Comparison of ENCODE assay signal across 15 cellular contexts in genomic region chr1:150020711-150021110, GRCh38. TPM values are rescaled to one million over a fixed set of nuclear protein-coding genes. Genes with fewer than 3 reads are reported as not detected.
A peak's percentile ranks its signal among the peaks of the same experiment; 100 is the strongest.
DNase-seq lines count a peak whose midpoint lies in the region; ATAC-seq and TF ChIP-seq lines count a peak whose summit lies in the region.
"Had no signal": no experiment of that assay in that cellular context is flagged by ENCODE, and none has a peak within 500 bp of the region (broad histone marks: within the 10 kb centered on the region; RNA-seq: fewer than 3 reads in every experiment).

No MANE protein-coding gene starts in this region.

- H4K20me1 ChIP-seq in neural progenitor cell (ENCODE audit: low read depth), result no peaks in the 10 kb centered on the region

- H3F3A ChIP-seq in neural progenitor cell (ENCODE audit: low read depth), result peaks cover 3% of the 10 kb centered on the region

- TF ChIP-seq POLR2A in Peyer's patch (IDR thresholded peaks at IDR 0.05) (no peak), right lobe of liver (IDR thresholded peaks at IDR 0.05) (no peak)

- DNase-seq in Peyer's patch (no peak), right lobe of liver (peak in 2 of 3 donors; percentile 51 to 62), lower lobe of right lung (no peak), neural progenitor cell (ENCODE audit: low spot score) (no peak), NCI-H146 (lab: John Stamatoyannopoulos, UW) (no peak)
- DNase-seq: AML-193; CD4-positive, CD25-positive, alpha-beta regulatory T cell; DMS79; NCI-H1048; NCI-H1694 treated with DMSO at 0.1 percent for 48 hours; NCI-H446 had no signal

- no peaks in the 10 kb centered on the region for H3K27me3 Mint-ChIP-seq in neural progenitor cell (ENCODE audit: insufficient read depth, low read depth)

- TF ChIP-seq CTCF in 22Rv1 (IDR thresholded peaks at IDR 0.05) (no peak), Peyer's patch (IDR thresholded peaks at IDR 0.05) (no peak), right lobe of liver (IDR thresholded peaks at IDR 0.05) (no peak), lower lobe of right lung (IDR thresholded peaks at IDR 0.05) (no peak), neural progenitor cell (IDR thresholded peaks at IDR 0.05) (no peak)

- H3K36me3 Mint-ChIP-seq in neural progenitor cell, result no peaks in the 10 kb centered on the region
- H3K36me3 Mint-ChIP-seq: CD4-positive, CD25-positive, alpha-beta regulatory T cell had no signal

- H3K79me2 ChIP-seq in neural progenitor cell (ENCODE audit: low read depth), result no peaks in the 10 kb centered on the region

- H3K4me2 ChIP-seq in neural progenitor cell, result no peak overlapping the region

- no peak overlapping the region for H3K4me3 Mint-ChIP-seq in neural progenitor cell
- H3K4me3 Mint-ChIP-seq: CD4-positive, CD25-positive, alpha-beta regulatory T cell had no signal

- ATAC-seq in right lobe of liver (peak; percentile 63 to 77 (median 72)), HG03196 (IDR thresholded peaks at IDR 0.05; ENCODE audit: unreplicated experiment) (no peak), lower lobe of right lung (no peak)
- ATAC-seq: GM12878 had no signal

- no peak overlapping the region for H3K4me3 ChIP-seq in Peyer's patch
- no peak overlapping the region for H3K4me3 ChIP-seq in right lobe of liver
- no peak overlapping the region for H3K4me3 ChIP-seq in skeletal muscle tissue (ENCODE audit: low read length in 3 of 3)
- H3K4me3 ChIP-seq in lower lobe of right lung, result no peak overlapping the region
- H3K4me3 ChIP-seq in neural progenitor cell, result no peak overlapping the region
- H3K4me3 ChIP-seq: GM12878 had no signal

- H3K9ac ChIP-seq in skeletal muscle tissue (ENCODE audit: low read depth in 1 of 3, low read length in 3 of 3), result no peak overlapping the region
- H3K9ac ChIP-seq in neural progenitor cell, result no peak overlapping the region

- H3K9me3 Mint-ChIP-seq in neural progenitor cell, result no peaks in the 10 kb centered on the region
- H3K9me3 Mint-ChIP-seq: CD4-positive, CD25-positive, alpha-beta regulatory T cell had no signal

- H3K27ac ChIP-seq in 22Rv1 (peak overlapping the region; percentile 95), Peyer's patch (peak overlapping the region in 3 of 4 donors; percentile 19 to 88 (median 57)), right lobe of liver (peak overlapping the region; percentile 67 to 87 (median 86)), skeletal muscle tissue (ENCODE audit: low read depth, low read length) (peak overlapping the region; percentile 72), lower lobe of right lung (no peak overlapping the region), neural progenitor cell (no peak overlapping the region)

- intact Hi-C loops in right lobe of liver (cut with DNase I), result no loop called here
- intact Hi-C loops in lower lobe of right lung (cut with DNase I), result no loop called here

- WGBS in right lobe of liver (ENCODE audit: insufficient coverage, low coverage, low lambda C conversion rate, missing lambda C conversion rate), result 39% methylated on average over 2 of the region's 2 CpGs

- H3K27ac Mint-ChIP-seq in neural progenitor cell, result no peak overlapping the region

- peaks cover 11% of the 10 kb centered on the region for H3K4me1 Mint-ChIP-seq in neural progenitor cell
- H3K4me1 Mint-ChIP-seq: CD4-positive, CD25-positive, alpha-beta regulatory T cell had no signal

- H3K4me1 ChIP-seq in Peyer's patch (peaks cover 0 to 7% (median 2%) of the 10 kb centered on the region in 4 donors), right lobe of liver (peaks cover 0 to 23% (median 5%) of the 10 kb centered on the region in 4 donors), skeletal muscle tissue (ENCODE audit: control insufficient read depth in 3 of 3, insufficient read depth in 3 of 3, low read length in 3 of 3) (peaks cover 7 to 12% (median 8%) of the 10 kb centered on the region in 3 donors), lower lobe of right lung (peaks cover 11% of the 10 kb centered on the region), neural progenitor cell (peaks cover 3% of the 10 kb centered on the region)

- H3K9me3 ChIP-seq in Peyer's patch (no peaks in the 10 kb centered on the region), right lobe of liver (no peaks in the 10 kb centered on the region), skeletal muscle tissue (ENCODE audit: control insufficient read depth in 3 of 3, low read length in 3 of 3) (no peaks in the 10 kb centered on the region), lower lobe of right lung (no peaks in the 10 kb centered on the region), neural progenitor cell (ENCODE audit: low read depth) (no peaks in the 10 kb centered on the region)

- H2AFZ ChIP-seq in neural progenitor cell (replicated peaks), result no peak overlapping the region

- H3K27me3 ChIP-seq in Peyer's patch, result no peaks in the 10 kb centered on the region
- H3K27me3 ChIP-seq in right lobe of liver, result no peaks in the 10 kb centered on the region
- H3K27me3 ChIP-seq in skeletal muscle tissue (ENCODE audit: control insufficient read depth in 3 of 3, insufficient read depth in 3 of 3, low read length in 3 of 3), result no peaks in the 10 kb centered on the region
- no peaks in the 10 kb centered on the region for H3K27me3 ChIP-seq in lower lobe of right lung (ENCODE audit: low read depth)
- no peaks in the 10 kb centered on the region for H3K27me3 ChIP-seq in neural progenitor cell

- H3K36me3 ChIP-seq in Peyer's patch, result no peaks in the 10 kb centered on the region
- H3K36me3 ChIP-seq in right lobe of liver, result no peaks in the 10 kb centered on the region
- H3K36me3 ChIP-seq in skeletal muscle tissue (ENCODE audit: control insufficient read depth in 3 of 3, insufficient read depth in 3 of 3, low read length in 3 of 3), result no peaks in the 10 kb centered on the region
- H3K36me3 ChIP-seq in lower lobe of right lung, result no peaks in the 10 kb centered on the region
- no peaks in the 10 kb centered on the region for H3K36me3 ChIP-seq in neural progenitor cell

RNA-seq across cellular contexts. Expression of gene OTUD7B, which starts 10.2 kb away (rescaled TPM):
- 10 to 100 TPM; 12.4 to 22.0 (median 19.5) TPM for total RNA-seq in Peyer's patch
- 10 to 100 TPM in 5 of 6 experiments, 1 to 10 TPM in 1; 9.1 to 22.3 (median 16.8) TPM for total RNA-seq in right lobe of liver
- 15.7 TPM for total RNA-seq in skeletal muscle tissue
- 29.5 TPM for total RNA-seq in lower lobe of right lung
- 10.7 and 15.5 TPM in 2 replicates for total RNA-seq in neural progenitor cell (ENCODE audit: low replicate concordance)

RNA-seq across cellular contexts. Expression of gene VPS45, which starts 46.9 kb away (rescaled TPM):
- 10 to 100 TPM; 36.1 to 70.1 (median 42.0) TPM for total RNA-seq in Peyer's patch
- total RNA-seq in right lobe of liver, result 10 to 100 TPM; 12.5 to 18.2 (median 14.7) TPM
- total RNA-seq in skeletal muscle tissue, result 41.2 TPM
- 36.1 TPM for total RNA-seq in lower lobe of right lung
- 46.5 and 68.7 TPM in 2 replicates for total RNA-seq in neural progenitor cell (ENCODE audit: low replicate concordance)

Comparison
In these comparisons a context has a peak if more than half of its experiments do, and no peak if none do; other contexts are left out.
1. H3K27ac ChIP-seq: peak in 22Rv1 (single experiment), Peyer's patch (3 of 4), right lobe of liver (3 of 3) and skeletal muscle tissue (single experiment); none in lower lobe of right lung (single experiment) and neural progenitor cell (single experiment).
2. DNase-seq: peak in right lobe of liver (2 of 3); none in Peyer's patch (0 of 3), lower lobe of right lung (single experiment), neural progenitor cell (single experiment) and NCI-H146 (single experiment).
3. ATAC-seq: peak in right lobe of liver (4 of 4); none in HG03196 (single experiment) and lower lobe of right lung (0 of 2).